In genomic region chr9:130289711-130290241, GRCh38 we compare ENCODE assay signal across 21 cellular contexts. TPM values are rescaled to one million over a fixed set of nuclear protein-coding genes. Genes with fewer than 3 reads are reported as not detected.
DNase-seq lines count a peak whose midpoint lies in the region; ATAC-seq and TF ChIP-seq lines count a peak whose summit lies in the region.
"Had no signal": no experiment of that assay in that cellular context is flagged by ENCODE, and none has a peak within 500 bp of the region (broad histone marks: within the 10 kb centered on the region; RNA-seq: fewer than 3 reads in every experiment).

No MANE protein-coding gene starts in this region.

- H3K4me1 ChIP-seq in heart right ventricle (peaks cover 5 to 53% (median 15%) of the 10 kb centered on the region in 9 donors), rectal smooth muscle tissue (ENCODE audit: control insufficient read depth, insufficient read depth, low read length) (peaks cover 49% of the 10 kb centered on the region)

- ATAC-seq in Right ventricle myocardium inferior (peak; percentile 1), left cardiac atrium (no peak), heart right ventricle (peak in 1 of 8 donors; percentile 5)
- ATAC-seq: activated CD4-positive, alpha-beta T cell treated with anti-CD3 and anti-CD28 coated beads for 36 hours; activated T-helper 17 cell treated with anti-CD3 and anti-CD28 coated beads, Interleukin-2, amount 50 U/mL, for 72 hours; GM12878; left colon; right cardiac atrium; stimulated activated memory B cell treated with anti-CD40 and anti-IgM and Interleukin-4, amounts not matched to agents 10 μg/mL and 1 μg/mL and 100 μg/mL, for 72 hours had no signal

- DNase-seq in Right ventricle myocardium inferior (ENCODE audit: missing footprints) (no peak), left cardiac atrium (no peak), heart right ventricle (no peak), ecto neural progenitor cell (ENCODE audit: low spot score) (no peak), NCI-H2081 (lab: John Stamatoyannopoulos, UW) (no peak), NCI-H2107 (lab: John Stamatoyannopoulos, UW) (no peak), COR-L47 (lab: John Stamatoyannopoulos, UW) (no peak)
- DNase-seq: ACHN; activated CD4-positive, alpha-beta T cell treated with anti-CD3 and anti-CD28 coated beads for 36 hours; dermis blood vessel endothelial cell; mucosa of descending colon; NCI-H345; RPMI8226 had no signal

- H3K4me3 ChIP-seq in heart right ventricle: no peak overlapping the region
- no peak overlapping the region for H3K4me3 ChIP-seq in rectal smooth muscle tissue (ENCODE audit: low read length)
- H3K4me3 ChIP-seq: GM12878, mucosa of descending colon had no signal

- no peaks in the 10 kb centered on the region for H3K9me3 ChIP-seq in heart right ventricle
- H3K9me3 ChIP-seq: mucosa of descending colon had no signal

- H3K9ac ChIP-seq in rectal smooth muscle tissue (ENCODE audit: low read length): no peak overlapping the region

- TF ChIP-seq CTCF in heart right ventricle (IDR thresholded peaks at IDR 0.05): no peak

- peak overlapping the region in 8 of 10 donors; percentile 22 to 86 (median 38) for H3K27ac ChIP-seq in heart right ventricle
- H3K27ac ChIP-seq in rectal smooth muscle tissue (ENCODE audit: low read depth, low read length): peak overlapping the region; percentile 95
- H3K27ac ChIP-seq: epithelial cell of prostate had no signal

- intact Hi-C loops in Right ventricle myocardium inferior (cut with DNase I): no loop called here
- intact Hi-C loops in left cardiac atrium (cut with DNase I): no loop called here
- intact Hi-C loops in heart right ventricle (cut with DNase I): no loop called here

- WGBS in heart right ventricle, 2 donors: 61 to 65% methylated on average over 12 of the region's 12 CpGs

- H3K36me3 ChIP-seq in heart right ventricle (no peaks in the 10 kb centered on the region), rectal smooth muscle tissue (ENCODE audit: control insufficient read depth, insufficient read depth, low read length) (peaks cover 4% of the 10 kb centered on the region)

- H3K27me3 ChIP-seq in heart right ventricle: peaks cover 0 to 48% (median 18%) of the 10 kb centered on the region in 7 donors
- H3K27me3 ChIP-seq in rectal smooth muscle tissue (ENCODE audit: control insufficient read depth, insufficient read depth, low read length): no peaks in the 10 kb centered on the region

RNA-seq across cellular contexts. Expression of gene HMCN2, which starts 24.2 kb away (rescaled TPM):
- total RNA-seq in Right ventricle myocardium inferior: 5.7 TPM
- 1 to 10 TPM; 4.6 to 6.0 TPM for total RNA-seq in left cardiac atrium
- total RNA-seq in heart right ventricle: 1 to 10 TPM; 2.6 to 6.1 (median 4.9) TPM
- polyA plus RNA-seq in heart right ventricle: 10 to 100 TPM in 1 of 2 donors, 1 to 10 TPM in 1; 6.2 to 10.2 TPM
- total RNA-seq: activated T-helper 17 cell treated with anti-CD3 and anti-CD28 coated beads, Interleukin-2, amount 50 U/mL, for 72 hours; GM12878 had no signal
- polyA plus RNA-seq: CD14-positive monocyte had no signal
